ENCODE assay signal across 8 cellular contexts in genomic region chr12:48716493-48717251, GRCh38. TPM values are rescaled to one million over a fixed set of nuclear protein-coding genes. Genes with fewer than 3 reads are reported as not detected.
DNase-seq lines count a peak whose midpoint lies in the region; ATAC-seq and TF ChIP-seq lines count a peak whose summit lies in the region.

CCNT1 (minus strand) TSS chr12:48716707; CDS start chr12:48716675, 32 bp downstream.

- H3K9ac ChIP-seq in DND-41 (ENCODE audit: low read depth, low read length) (peak within 1 kb of the TSS; percentile 90), muscle layer of colon (ENCODE audit: low read length) (peak within 1 kb of the TSS; percentile 99)

- peak within 1 kb of the TSS; percentile 85 to 92 for H3K4me3 ChIP-seq in DND-41 (ENCODE audit: low read depth in 1 of 2, low read length in 2 of 2)
- H3K4me3 ChIP-seq in Peyer's patch: peak within 1 kb of the TSS; percentile 56 to 75 (median 69)
- H3K4me3 ChIP-seq in esophagus (ENCODE audit: low read depth in 1 of 2, low read length in 2 of 2): peak within 1 kb of the TSS; percentile 74 to 95
- H3K4me3 ChIP-seq in muscle layer of colon (ENCODE audit: low read depth in 1 of 2, low read length in 2 of 2): peak within 1 kb of the TSS; percentile 67 to 91

- H3K36me3 ChIP-seq in DND-41 (ENCODE audit: insufficient read depth, low read length) (peaks cover 39% of the 10 kb centered on the region), KOPT-K1 (ENCODE audit: insufficient read depth, low read length) (peaks cover 36% of the 10 kb centered on the region), Peyer's patch (peaks cover 0 to 30% (median 0%) of the 10 kb centered on the region in 3 donors), esophagus (ENCODE audit: control insufficient read depth in 2 of 2, insufficient read depth in 2 of 2, low read length in 1 of 2) (no peaks in the 10 kb centered on the region), muscle layer of colon (ENCODE audit: insufficient read depth, low read length) (peaks cover 11% of the 10 kb centered on the region)

- H3K27ac ChIP-seq in DND-41 (ENCODE audit: low read length): peak within 1 kb of the TSS; percentile 95
- peak within 1 kb of the TSS; percentile 87 for H3K27ac ChIP-seq in KOPT-K1 (ENCODE audit: low read depth, low read length, poor library complexity, severe bottlenecking)
- H3K27ac ChIP-seq in Peyer's patch: peak within 1 kb of the TSS; percentile 89 to 97 (median 94)
- peak within 1 kb of the TSS; percentile 90 to 98 for H3K27ac ChIP-seq in esophagus (ENCODE audit: low read depth in 2 of 2, low read length in 1 of 2)
- H3K27ac ChIP-seq in muscle layer of colon (ENCODE audit: low read depth, low read length): peak within 1 kb of the TSS; percentile 89

- peaks cover 7% of the 10 kb centered on the region for H3K9me3 ChIP-seq in DND-41 (ENCODE audit: insufficient read depth, low read length, severe bottlenecking)
- H3K9me3 ChIP-seq in KOPT-K1 (ENCODE audit: insufficient read depth, low read length, poor library complexity, severe bottlenecking): peaks cover 16% of the 10 kb centered on the region
- peaks cover 0 to 5% (median 2%) of the 10 kb centered on the region in 4 donors for H3K9me3 ChIP-seq in Peyer's patch
- H3K9me3 ChIP-seq in esophagus (ENCODE audit: control insufficient read depth in 2 of 2, insufficient read depth in 1 of 2, low read depth in 1 of 2, low read length in 1 of 2): no peaks in the 10 kb centered on the region
- no peaks in the 10 kb centered on the region for H3K9me3 ChIP-seq in muscle layer of colon (ENCODE audit: low read length)

- peak within 1 kb of the TSS; percentile 97 for H3K4me2 ChIP-seq in DND-41 (ENCODE audit: insufficient read depth, low read length)

- ATAC-seq in DND-41 (ENCODE audit: insufficient read depth, low read depth) (peak; percentile 94), GM21786 (IDR thresholded peaks at IDR 0.05; ENCODE audit: unreplicated experiment) (peak; percentile 96)

- peak; percentile 99 for DNase-seq in DND-41
- DNase-seq in Peyer's patch: peak; percentile 97 to 100 (median 99)
- peak; percentile 99 for DNase-seq in activated T-cell treated with anti-CD3 and anti-CD28 coated beads, Interleukin-2, amount 50 U/mL, for 48 hours
- DNase-seq in stimulated activated CD8-positive, alpha-beta memory T cell treated with anti-CD3 and anti-CD28 coated beads, Interleukin-7, amount 100 ng/mL, for 24 hours (ENCODE audit: low read depth): peak; percentile 98

- TF ChIP-seq POLR2A in Peyer's patch (IDR thresholded peaks at IDR 0.05): peak; percentile 74 to 79

- H2AFZ ChIP-seq in DND-41 (ENCODE audit: low read depth, low read length): peak within 1 kb of the TSS; percentile 91

- H3K79me2 ChIP-seq in DND-41 (ENCODE audit: insufficient read depth, low read length): peaks cover 53% of the 10 kb centered on the region

- H4K20me1 ChIP-seq in DND-41 (ENCODE audit: insufficient read depth, low read length): peaks cover 40% of the 10 kb centered on the region; the same call in 1 of the 2 replicates

- H3K4me1 ChIP-seq in DND-41 (ENCODE audit: insufficient read depth, low read length) (peaks cover 43% of the 10 kb centered on the region), Peyer's patch (peaks cover 0 to 30% (median 18%) of the 10 kb centered on the region in 4 donors), esophagus (ENCODE audit: control insufficient read depth in 2 of 2, insufficient read depth in 2 of 2, low read length in 1 of 2) (peaks cover 0 to 4% of the 10 kb centered on the region in 2 donors), muscle layer of colon (ENCODE audit: insufficient read depth, low read length) (peaks cover 24% of the 10 kb centered on the region)

- H3K27me3 ChIP-seq in DND-41 (ENCODE audit: insufficient read depth, low read length, poor library complexity) (no peaks in the 10 kb centered on the region), Peyer's patch (no peaks in the 10 kb centered on the region), esophagus (ENCODE audit: control insufficient read depth in 1 of 2, insufficient read depth in 2 of 2, low read length in 2 of 2) (no peaks in the 10 kb centered on the region), muscle layer of colon (ENCODE audit: control insufficient read depth in 1 of 2, insufficient read depth in 2 of 2, low read length in 2 of 2) (no peaks in the 10 kb centered on the region)

- TF ChIP-seq CTCF in DND-41 (IDR thresholded peaks at IDR 0.05; ENCODE audit: borderline replicate concordance, extremely low read depth, low read length, poor library complexity, severe bottlenecking) (peak; percentile 3), Peyer's patch (IDR thresholded peaks at IDR 0.05) (peak in 5 of 6 experiments; percentile 16 to 56 (median 51))

- 0% methylated on average over 61 of the region's 61 CpGs for WGBS in esophagus, 2 donors

RNA-seq across cellular contexts. Expression of gene CCNT1, which starts in this region (rescaled TPM):
- 10 to 100 TPM; 29.6 to 68.5 (median 42.9) TPM for total RNA-seq in Peyer's patch
- 1 to 10 TPM; 3.2 to 3.6 TPM for polyA plus RNA-seq in esophagus

Comparison
In these comparisons a context has a peak if more than half of its experiments do, and no peak if none do; other contexts are left out.
1. Peak in every context shown above with its lines: DNase-seq, ATAC-seq, H3K4me3 ChIP-seq and H3K27ac ChIP-seq.